ENCODE assay signal across 12 cellular contexts in genomic region chr17:42670925-42671657, GRCh38. TPM values are rescaled to one million over a fixed set of nuclear protein-coding genes. Genes with fewer than 3 reads are reported as not detected.
A peak's percentile ranks its signal among the peaks of the same experiment; 100 is the strongest.
DNase-seq lines count a peak whose midpoint lies in the region; ATAC-seq and TF ChIP-seq lines count a peak whose summit lies in the region.
"Had no signal": no experiment of that assay in that cellular context is flagged by ENCODE, and none has a peak within 500 bp of the region (broad histone marks: within the 10 kb centered on the region; RNA-seq: fewer than 3 reads in every experiment).

No MANE protein-coding gene starts in this region.

- peak overlapping the region; percentile 64 for H3K9ac ChIP-seq in ES-I3 (ENCODE audit: low read depth, low read length)

- no peaks in the 10 kb centered on the region for H3K9me3 Mint-ChIP-seq in activated T-helper 1 cell treated with anti-CD3 and anti-CD28 coated beads, Interleukin-12 subunit alpha, Interleukin-12 subunit beta, Interleukin-2, Interleukin-4 antibody, amounts not matched to agents 30 ng/mL and 10 ng/mL and 1 ng/mL, durations not matched to agents 14 hours and 24 hours and 36 hours
- H3K9me3 Mint-ChIP-seq in natural killer cell = no peaks in the 10 kb centered on the region

- ATAC-seq in natural killer cell (no peak), foreskin keratinocyte (no peak), HG03095 (IDR thresholded peaks at IDR 0.05; ENCODE audit: unreplicated experiment) (no peak), sciatic nerve (no peak)
- ATAC-seq: left cardiac atrium had no signal

- H3K27ac ChIP-seq in foreskin keratinocyte = no peak overlapping the region
- H3K27ac ChIP-seq: SJSA1 had no signal

- TF ChIP-seq CTCF in natural killer cell (IDR thresholded peaks at IDR 0.05) (no peak), foreskin keratinocyte (conservative IDR thresholded peaks at IDR 0.05) (no peak)

- peaks cover 6% of the 10 kb centered on the region for H3K36me3 ChIP-seq in ES-I3 (ENCODE audit: insufficient read depth, low read length)

- no peak overlapping the region for H3K27ac Mint-ChIP-seq in activated T-helper 1 cell treated with anti-CD3 and anti-CD28 coated beads, Interleukin-12 subunit alpha, Interleukin-12 subunit beta, Interleukin-2, Interleukin-4 antibody, amounts not matched to agents 30 ng/mL and 10 ng/mL and 1 ng/mL, durations not matched to agents 14 hours and 24 hours and 36 hours
- no peak overlapping the region for H3K27ac Mint-ChIP-seq in natural killer cell

- peaks cover 22% of the 10 kb centered on the region; the same call in 1 of the 2 replicates for H3K4me1 ChIP-seq in ES-I3 (ENCODE audit: insufficient read depth, low read length)
- peaks cover 18% of the 10 kb centered on the region for H3K4me1 ChIP-seq in foreskin keratinocyte

- no peak for DNase-seq in activated T-helper 1 cell treated with anti-CD3 and anti-CD28 coated beads, Interleukin-12 subunit alpha, Interleukin-12 subunit beta, Interleukin-2, Interleukin-4 antibody, amounts not matched to agents 30 ng/mL and 10 ng/mL and 1 ng/mL, durations not matched to agents 14 hours and 24 hours and 36 hours (ENCODE audit: low spot score)
- DNase-seq in natural killer cell = no peak
- DNase-seq in foreskin keratinocyte = no peak
- DNase-seq in sciatic nerve (ENCODE audit: low spot score) = no peak
- DNase-seq: DMS53; IMR-90; left cardiac atrium; stimulated activated CD4-positive, alpha-beta T cell treated with anti-CD3 and anti-CD28 coated beads, Interleukin-12 subunit alpha, Interleukin-12 subunit beta, amount 100 ng/mL, for 4 hours had no signal

- peaks cover 50% of the 10 kb centered on the region for H3K27me3 Mint-ChIP-seq in activated T-helper 1 cell treated with anti-CD3 and anti-CD28 coated beads, Interleukin-12 subunit alpha, Interleukin-12 subunit beta, Interleukin-2, Interleukin-4 antibody, amounts not matched to agents 30 ng/mL and 10 ng/mL and 1 ng/mL, durations not matched to agents 14 hours and 24 hours and 36 hours (ENCODE audit: insufficient read depth)
- peaks cover 15 to 43% of the 10 kb centered on the region in 2 donors for H3K27me3 Mint-ChIP-seq in natural killer cell (ENCODE audit: low read depth in 2 of 2)

- H3K27me3 ChIP-seq in foreskin keratinocyte = no peaks in the 10 kb centered on the region
- H3K27me3 ChIP-seq: SJSA1 had no signal

- H3K4me1 Mint-ChIP-seq in activated T-helper 1 cell treated with anti-CD3 and anti-CD28 coated beads, Interleukin-12 subunit alpha, Interleukin-12 subunit beta, Interleukin-2, Interleukin-4 antibody, amounts not matched to agents 30 ng/mL and 10 ng/mL and 1 ng/mL, durations not matched to agents 14 hours and 24 hours and 36 hours (ENCODE audit: low read depth) = peaks cover 25% of the 10 kb centered on the region
- H3K4me1 Mint-ChIP-seq in natural killer cell = peaks cover 11 to 37% of the 10 kb centered on the region in 2 donors

- H3K4me3 Mint-ChIP-seq in activated T-helper 1 cell treated with anti-CD3 and anti-CD28 coated beads, Interleukin-12 subunit alpha, Interleukin-12 subunit beta, Interleukin-2, Interleukin-4 antibody, amounts not matched to agents 30 ng/mL and 10 ng/mL and 1 ng/mL, durations not matched to agents 14 hours and 24 hours and 36 hours = peak overlapping the region; percentile 74
- H3K4me3 Mint-ChIP-seq in natural killer cell = peak overlapping the region; percentile 67

- intact Hi-C loops in activated T-helper 1 cell treated with anti-CD3 and anti-CD28 coated beads, Interleukin-12 subunit alpha, Interleukin-12 subunit beta, Interleukin-2, Interleukin-4 antibody, amounts not matched to agents 30 ng/mL and 10 ng/mL and 1 ng/mL, durations not matched to agents 14 hours and 24 hours and 36 hours (cut with micrococcal nuclease) = loop anchor here (1.0 to 5.0 kb wide), 2 partner anchors 7 to 111 kb away; partner anchors contain the start of gene WNK4
- intact Hi-C loops in natural killer cell (cut with micrococcal nuclease) = no loop called here
- intact Hi-C loops in sciatic nerve (cut with DNase I) = no loop called here

- H3K9me3 ChIP-seq in ES-I3 (ENCODE audit: control insufficient read depth, insufficient read depth, low read length) = no peaks in the 10 kb centered on the region
- H3K9me3 ChIP-seq: SJSA1, thoracic aorta had no signal

- peaks cover 5% of the 10 kb centered on the region for H3K36me3 Mint-ChIP-seq in activated T-helper 1 cell treated with anti-CD3 and anti-CD28 coated beads, Interleukin-12 subunit alpha, Interleukin-12 subunit beta, Interleukin-2, Interleukin-4 antibody, amounts not matched to agents 30 ng/mL and 10 ng/mL and 1 ng/mL, durations not matched to agents 14 hours and 24 hours and 36 hours (ENCODE audit: low read depth)
- no peaks in the 10 kb centered on the region for H3K36me3 Mint-ChIP-seq in natural killer cell

RNA-seq across cellular contexts. Expression of gene PLEKHH3, which starts 5.7 kb away (rescaled TPM):
- total RNA-seq in activated T-helper 1 cell treated with anti-CD3 and anti-CD28 coated beads, Interleukin-12 subunit alpha, Interleukin-12 subunit beta, Interleukin-2, Interleukin-4 antibody, amounts not matched to agents 30 ng/mL and 10 ng/mL and 1 ng/mL, durations not matched to agents 14 hours and 24 hours and 36 hours = 0.52 and 0.76 TPM in 2 replicates
- total RNA-seq in natural killer cell = 1 to 10 TPM in 1 of 3 donors, under 1 TPM in 2; 0.14 to 1.8 (median 0.26) TPM
- total RNA-seq in foreskin keratinocyte = 15.7 and 17.2 TPM in 2 replicates
- polyA plus RNA-seq in foreskin keratinocyte = 16.5 and 17.4 TPM in 2 replicates
- total RNA-seq in sciatic nerve = 40.3 TPM

RNA-seq across cellular contexts. Expression of gene CCR10, which starts 10.6 kb away (rescaled TPM):
- total RNA-seq in activated T-helper 1 cell treated with anti-CD3 and anti-CD28 coated beads, Interleukin-12 subunit alpha, Interleukin-12 subunit beta, Interleukin-2, Interleukin-4 antibody, amounts not matched to agents 30 ng/mL and 10 ng/mL and 1 ng/mL, durations not matched to agents 14 hours and 24 hours and 36 hours = 0.15 and 0.21 TPM in 2 replicates
- total RNA-seq in natural killer cell = 1 to 10 TPM; 1.2 to 2.6 (median 1.2) TPM
- total RNA-seq in foreskin keratinocyte = 0.21 and 0.24 TPM in 2 replicates
- 0.30 and 0.31 TPM in 2 replicates for polyA plus RNA-seq in foreskin keratinocyte
- 3.5 TPM for total RNA-seq in sciatic nerve
- total RNA-seq: SJSA1 had no signal

RNA-seq across cellular contexts. Expression of gene CNTNAP1, which starts 11.2 kb away (rescaled TPM):
- total RNA-seq in activated T-helper 1 cell treated with anti-CD3 and anti-CD28 coated beads, Interleukin-12 subunit alpha, Interleukin-12 subunit beta, Interleukin-2, Interleukin-4 antibody, amounts not matched to agents 30 ng/mL and 10 ng/mL and 1 ng/mL, durations not matched to agents 14 hours and 24 hours and 36 hours = 1.8 and 2.2 TPM in 2 replicates
- total RNA-seq in natural killer cell = under 1 TPM; 0.33 to 0.85 (median 0.39) TPM
- total RNA-seq in foreskin keratinocyte = 7.5 and 8.7 TPM in 2 replicates
- polyA plus RNA-seq in foreskin keratinocyte = 3.9 and 4.0 TPM in 2 replicates
- 12.9 TPM for total RNA-seq in sciatic nerve

RNA-seq across cellular contexts. Expression of gene TUBG2, which starts 12.0 kb away (rescaled TPM):
- 9.1 and 11.6 TPM in 2 replicates for total RNA-seq in activated T-helper 1 cell treated with anti-CD3 and anti-CD28 coated beads, Interleukin-12 subunit alpha, Interleukin-12 subunit beta, Interleukin-2, Interleukin-4 antibody, amounts not matched to agents 30 ng/mL and 10 ng/mL and 1 ng/mL, durations not matched to agents 14 hours and 24 hours and 36 hours
- total RNA-seq in natural killer cell = 10 to 100 TPM in 1 of 3 donors, 1 to 10 TPM in 2; 7.8 to 14.2 (median 9.6) TPM
- total RNA-seq in foreskin keratinocyte = 15.7 and 18.0 TPM in 2 replicates
- 21.2 and 22.1 TPM in 2 replicates for polyA plus RNA-seq in foreskin keratinocyte
- 46.8 TPM for total RNA-seq in sciatic nerve
